ENCODE assay signal across 12 cellular contexts in genomic region chr15:37059051-37059450, GRCh38. TPM values are rescaled to one million over a fixed set of nuclear protein-coding genes. Genes with fewer than 3 reads are reported as not detected.
A peak's percentile ranks its signal among the peaks of the same experiment; 100 is the strongest.
DNase-seq lines count a peak whose midpoint lies in the region; ATAC-seq and TF ChIP-seq lines count a peak whose summit lies in the region.
"Had no signal": no experiment of that assay in that cellular context is flagged by ENCODE, and none has a peak within 500 bp of the region (broad histone marks: within the 10 kb centered on the region; RNA-seq: fewer than 3 reads in every experiment).

No MANE protein-coding gene starts in this region.

- H2BK120ac ChIP-seq in IMR-90 (ENCODE audit: low read depth, low read length), result no peak overlapping the region

- no peak overlapping the region for H3K18ac ChIP-seq in IMR-90 (ENCODE audit: low read depth, low read length)

- H4K5ac ChIP-seq in IMR-90 (ENCODE audit: low read depth, low read length), result no peak overlapping the region

- peak overlapping the region; percentile 86 for H3K27ac Mint-ChIP-seq in chondrocyte (ENCODE audit: unreplicated experiment)

- peak overlapping the region; percentile 18 for H2BK5ac ChIP-seq in IMR-90 (ENCODE audit: low read depth, low read length, poor library complexity, severe bottlenecking)

- H3K4me3 Mint-ChIP-seq in chondrocyte (ENCODE audit: unreplicated experiment), result no peak overlapping the region
- H3K4me3 Mint-ChIP-seq: central memory CD8-positive, alpha-beta T cell had no signal

- no peak overlapping the region for H2BK20ac ChIP-seq in IMR-90 (ENCODE audit: low read depth, low read length)

- no peak overlapping the region for H2AK9ac ChIP-seq in IMR-90 (replicated peaks; ENCODE audit: low read depth, low read length, poor library complexity)

- no peaks in the 10 kb centered on the region for H3K27me3 ChIP-seq in IMR-90 (ENCODE audit: control insufficient read depth, insufficient read depth, low read length)
- H3K27me3 ChIP-seq in thoracic aorta (replicated peaks; ENCODE audit: insufficient read depth), result no peaks in the 10 kb centered on the region
- H3K27me3 ChIP-seq: thyroid gland had no signal

- H3K79me1 ChIP-seq in IMR-90 (ENCODE audit: low read depth in 1 of 2, low read length in 2 of 2), result peaks cover 16 to 57% of the 10 kb centered on the region in 2 experiments; a peak in 3 of 4 replicates

- no peak overlapping the region for H3K27ac ChIP-seq in IMR-90 (ENCODE audit: insufficient read depth, low read length)
- peak overlapping the region in 1 of 2 donors; percentile 3 for H3K27ac ChIP-seq in thoracic aorta
- H3K27ac ChIP-seq: thyroid gland had no signal

- TF ChIP-seq POLR2A in IMR-90 (IDR thresholded peaks at IDR 0.05; ENCODE audit: low read depth, low read length), result no peak

- H3K4me1 Mint-ChIP-seq in chondrocyte (ENCODE audit: low read depth), result peaks cover 59% of the 10 kb centered on the region
- H3K4me1 Mint-ChIP-seq: central memory CD8-positive, alpha-beta T cell had no signal

- H3K36me3 ChIP-seq in IMR-90 (ENCODE audit: control insufficient read depth, insufficient read depth, low read length) (peaks cover 5% of the 10 kb centered on the region), thoracic aorta (no peaks in the 10 kb centered on the region)
- H3K36me3 ChIP-seq: thyroid gland had no signal

- H3K23ac ChIP-seq in IMR-90 (ENCODE audit: low read depth, low read length), result no peak overlapping the region

- peaks cover 2% of the 10 kb centered on the region for H3K9me3 Mint-ChIP-seq in chondrocyte (ENCODE audit: low read depth)
- H3K9me3 Mint-ChIP-seq: central memory CD8-positive, alpha-beta T cell had no signal

- no peak overlapping the region for H2BK15ac ChIP-seq in IMR-90 (ENCODE audit: low read depth, low read length)

- CTCF ChIA-PET in IMR-90 (lab: Yijun Ruan, JAX), result interaction anchor here (0.6 kb wide), 2 partner anchors 9 to 34 kb away, joined by 4 to 7 read pairs; no protein-coding TSS in a partner anchor

- ATAC-seq in IMR-90 (ENCODE audit: low read depth) (peak; percentile 91), thoracic aorta (ENCODE audit: insufficient number of reproducible peaks, low FRiP score, low read depth) (peak; percentile 88), HG02970 (IDR thresholded peaks at IDR 0.05; ENCODE audit: low FRiP score, unreplicated experiment) (no peak)

- dilution Hi-C loops in IMR-90 (cut with HindIII; ENCODE audit: low sequenced_read_pairs, unreplicated experiment), result no loop called here

- H2AK5ac ChIP-seq in IMR-90 (ENCODE audit: low read depth, low read length), result no peak overlapping the region

- H3K27me3 Mint-ChIP-seq in chondrocyte (ENCODE audit: low read depth), result no peaks in the 10 kb centered on the region
- H3K27me3 Mint-ChIP-seq: central memory CD8-positive, alpha-beta T cell had no signal

- no TSS peak for BruUV-seq in IMR-90 (replicated peaks; lab: Mats Ljungman, UMichigan)

- no peak for TF ChIP-seq RAD21 in IMR-90 (IDR thresholded peaks at IDR 0.05; ENCODE audit: low read length)

- peaks cover 11% of the 10 kb centered on the region for H3K36me3 Mint-ChIP-seq in chondrocyte (ENCODE audit: low read depth)

- H4K8ac ChIP-seq in IMR-90 (ENCODE audit: low read depth in 2 of 2, low read length in 2 of 2), result no peak overlapping the region

- H3K4me2 ChIP-seq in IMR-90 (ENCODE audit: low read depth, low read length), result peak overlapping the region; percentile 49; the same call in 1 of the 2 replicates

- intact Hi-C loops in IMR-90 (cut with micrococcal nuclease), result no loop called here

- H3K9ac ChIP-seq in IMR-90 (ENCODE audit: low read depth, low read length), result no peak overlapping the region

- H4K20me1 ChIP-seq in IMR-90 (ENCODE audit: insufficient read depth, low read length), result no peaks in the 10 kb centered on the region

- H3K4ac ChIP-seq in IMR-90 (ENCODE audit: low read depth, low read length), result no peak overlapping the region

- peak; percentile 93 for DNase-seq in IMR-90
- DNase-seq in chondrocyte (ENCODE audit: low spot score), result no peak
- peak; percentile 83 for DNase-seq in iris pigment epithelial cell (ENCODE audit: low read depth)
- no peak for DNase-seq in thoracic aorta (ENCODE audit: low spot score)
- DNase-seq in GM10266 (ENCODE audit: extremely low spot score), result no peak
- no peak for DNase-seq in activated CD4-positive, alpha-beta T cell treated with anti-CD3 and anti-CD28 coated beads for 48 hours
- DNase-seq: hippocampal formation, NCI-H526 treated with DMSO at 0.1 percent for 48 hours, thyroid gland had no signal

- H3K4me1 ChIP-seq in IMR-90 (ENCODE audit: control insufficient read depth, insufficient read depth, low read length) (peaks cover 11% of the 10 kb centered on the region), thoracic aorta (ENCODE audit: control insufficient read depth in 1 of 2, low read depth in 2 of 2) (peaks cover 10 to 26% of the 10 kb centered on the region in 2 donors)

- H3K4me3 ChIP-seq in IMR-90 (ENCODE audit: insufficient read depth, low read depth, low read length) (no peak overlapping the region), thoracic aorta (no peak overlapping the region)
- H3K4me3 ChIP-seq: thyroid gland had no signal

- TF ChIP-seq CTCF in IMR-90 (conservative IDR thresholded peaks at IDR 0.05; ENCODE audit: low read depth, low read length) (no peak), chondrocyte (IDR thresholded peaks at IDR 0.05) (no peak), thoracic aorta (IDR thresholded peaks at IDR 0.05) (no peak), GM10266 (IDR thresholded peaks at IDR 0.05; ENCODE audit: control insufficient read depth, insufficient read depth, low read depth, missing control alignments) (no peak)

- no peak overlapping the region for H3K56ac ChIP-seq in IMR-90 (ENCODE audit: extremely low read depth, insufficient read depth, low read length)

- peaks cover 5% of the 10 kb centered on the region; the same call in 1 of the 2 replicates for H3K9me1 ChIP-seq in IMR-90 (ENCODE audit: insufficient read depth, low read length)

- H2AFZ ChIP-seq in IMR-90 (replicated peaks; ENCODE audit: low read length, poor library complexity), result no peak overlapping the region

- POLR2A ChIA-PET in IMR-90 (lab: Charles Lee; ENCODE audit: unreplicated experiment), result no interaction called here

- WGBS in IMR-90 (ENCODE audit: extremely low coverage in 2 of 2, insufficient read length in 1 of 2), 2 experiments, result no CpG with 5 or more reads among the region's 3 CpGs

- in situ Hi-C loops in IMR-90 (cut with MboI; ENCODE audit: low sequenced_read_pairs), result loop anchor here (25.0 kb wide), 1 partner anchor 828 kb away; no protein-coding TSS in a partner anchor

- no peak overlapping the region for H4K91ac ChIP-seq in IMR-90 (ENCODE audit: insufficient read depth, low read depth, low read length)

- no peaks in the 10 kb centered on the region for H3K9me3 ChIP-seq in IMR-90 (ENCODE audit: control insufficient read depth, insufficient read depth, low read length)
- H3K9me3 ChIP-seq in thoracic aorta, result no peaks in the 10 kb centered on the region
- H3K9me3 ChIP-seq: thyroid gland had no signal

- no peak overlapping the region for H3K14ac ChIP-seq in IMR-90 (replicated peaks; ENCODE audit: low read depth, low read length)

TF ChIP-seq in IMR-90, 13 proteins besides CTCF, POLR2A, EP300 and RAD21:
- TF ChIP-seq NFE2L2 (IDR thresholded peaks at IDR 0.05; ENCODE audit: low read depth, low read length) (no peak), CEBPB (IDR thresholded peaks at IDR 0.05; ENCODE audit: low read depth, low read length) (peak; percentile 52; the same call in 1 of the 2 replicates), MAFK (IDR thresholded peaks at IDR 0.05; ENCODE audit: low read depth, low read length) (no peak), RFX5 (IDR thresholded peaks at IDR 0.05; ENCODE audit: low read depth, low read length) (no peak), FOS (IDR thresholded peaks at IDR 0.05; ENCODE audit: low read depth, low read length) (peak; percentile 81), BHLHE40 (IDR thresholded peaks at IDR 0.05; ENCODE audit: low read depth, low read length) (peak; percentile 28; the same call in 1 of the 2 replicates)

RNA-seq across cellular contexts. Expression of gene MEIS2, which starts 41.3 kb away (rescaled TPM):
- total RNA-seq in IMR-90 (2012; rRNA removed), result 50.3 and 71.3 TPM in 2 replicates
- polyA plus RNA-seq in IMR-90 (2012; rRNA removed), result 59.9 and 70.1 TPM in 2 replicates
- polyA plus RNA-seq in IMR-90 (2012; cell fraction: cytosol; rRNA removed), result 41.7 and 74.2 TPM in 2 replicates
- polyA plus RNA-seq in IMR-90 (2012; cell fraction: nucleus; rRNA removed; ENCODE audit: low replicate concordance), result 69.5 and 106 TPM in 2 replicates
- total RNA-seq in chondrocyte, result 28.3 to 76.9 TPM (median 30.2 TPM) in 3 replicates
- total RNA-seq in thoracic aorta, result 10 to 100 TPM; 46.4 to 57.2 TPM
- total RNA-seq: T-helper 1 cell treated with Interleukin-12 subunit alpha and Interleukin-12 subunit beta and Interleukin-4 antibody, amounts not matched to agents 30 ng/mL and 1 ng/mL, for 36 hours had no signal

Comparison
In these comparisons a context has a peak if more than half of its experiments do, and no peak if none do; other contexts are left out.
1. DNase-seq: peak in IMR-90 (single experiment) and iris pigment epithelial cell (single experiment); none in chondrocyte (single experiment), thoracic aorta (single experiment), GM10266 (single experiment) and activated CD4-positive, alpha-beta T cell treated with anti-CD3 and anti-CD28 coated beads for 48 hours (single experiment).